ENCODE assay signal across 8 cellular contexts in the genomic region with DNA sequence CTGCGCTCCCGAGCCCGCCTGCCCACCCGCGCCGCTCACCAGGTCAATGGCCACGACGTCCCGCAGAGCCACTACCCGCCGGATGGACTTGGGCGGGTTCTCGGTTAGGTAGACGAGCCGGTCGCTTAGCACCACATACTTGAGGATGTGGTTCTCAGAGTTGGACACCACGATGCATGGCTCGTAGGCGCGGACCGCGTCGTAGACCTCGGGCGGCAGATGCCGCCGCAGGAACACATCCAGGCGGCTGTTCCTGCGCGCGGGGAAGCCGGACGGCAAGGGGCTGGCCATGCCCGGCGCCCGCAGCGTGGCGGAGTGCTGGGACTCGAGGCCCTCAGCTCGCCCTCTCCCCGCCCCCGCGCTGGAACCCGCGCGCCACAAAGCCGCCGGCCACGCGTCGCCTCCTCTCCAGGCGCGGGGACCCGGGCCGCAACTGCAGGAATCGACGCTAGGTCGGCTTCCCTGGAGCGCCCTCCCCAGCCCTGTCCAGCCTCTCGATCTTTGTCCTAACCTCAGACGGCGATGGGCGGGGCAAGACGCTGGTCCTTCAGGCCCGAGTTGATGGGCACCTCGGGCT. TPM values are rescaled to one million over a fixed set of nuclear protein-coding genes. Genes with fewer than 3 reads are reported as not detected.
DNase-seq lines count a peak whose midpoint lies in the region; TF ChIP-seq lines count a peak whose summit lies in the region.

A gene with protein sequence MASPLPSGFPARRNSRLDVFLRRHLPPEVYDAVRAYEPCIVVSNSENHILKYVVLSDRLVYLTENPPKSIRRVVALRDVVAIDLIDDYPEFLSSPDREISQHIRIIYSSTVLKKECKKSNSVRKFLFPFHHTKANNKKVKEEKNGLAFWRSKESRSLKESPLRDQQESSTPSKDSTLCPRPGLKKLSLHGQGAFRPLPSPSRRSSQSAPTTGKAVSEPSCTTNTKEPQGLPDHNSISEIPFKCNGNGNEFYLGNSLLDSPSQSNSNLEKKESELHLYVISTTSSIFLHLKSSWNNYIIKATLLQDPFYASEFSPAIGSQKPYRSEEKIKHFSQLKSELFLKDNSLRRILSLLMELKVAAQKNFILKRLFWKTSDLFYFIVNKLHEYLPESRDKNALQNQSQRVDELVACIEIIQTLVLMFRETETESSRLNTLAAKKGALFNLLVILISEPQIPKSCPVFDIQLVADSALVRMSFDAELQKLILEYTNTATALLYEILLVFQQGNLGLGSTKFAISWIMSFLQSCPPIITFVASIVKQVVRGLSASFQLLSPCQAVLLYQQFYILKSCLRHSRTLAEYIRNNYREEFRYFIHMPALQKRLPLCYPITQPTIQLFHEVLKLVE (minus strand): TSS at position 484 of the 577 bp plus-strand sequence. CDS start 193 bp downstream, at position 291.

- H3K9me3 Mint-ChIP-seq in activated naive CD4-positive, alpha-beta T cell treated with anti-CD3 and anti-CD28 coated beads, Interleukin-2, amount 50 U/mL, for 24 hours: no peaks in the 10 kb centered on the region

- H3K36me3 ChIP-seq in suprapubic skin: no peaks in the 10 kb centered on the region

- DNase-seq in stimulated activated CD4-positive, alpha-beta T cell treated with anti-CD3 and anti-CD28 coated beads, Interleukin-12 subunit alpha, Interleukin-12 subunit beta, amount 100 ng/mL, for 4 hours: peak; percentile 16
- DNase-seq in stimulated activated CD4-positive, alpha-beta T cell treated with anti-CD3 and anti-CD28 coated beads, Interleukin-4, amount 100 ng/mL, for 24 hours: no peak
- DNase-seq in iPS-NIHi7 (ENCODE audit: extremely low spot score) (peak; percentile 81), suprapubic skin (ENCODE audit: low spot score in 2 of 2) (no peak), HPDE6-E6E7 (ENCODE audit: extremely low spot score) (no peak), cortex of kidney (lab: John Stamatoyannopoulos, UW) (no peak), NCI-H2107 treated with DMSO at 0.1 percent for 48 hours (lab: John Stamatoyannopoulos, UW; ENCODE audit: unreplicated experiment) (no peak)

- H3K27me3 Mint-ChIP-seq in activated naive CD4-positive, alpha-beta T cell treated with anti-CD3 and anti-CD28 coated beads, Interleukin-2, amount 50 U/mL, for 24 hours: no peaks in the 10 kb centered on the region

- no peak within 1 kb of the TSS for H3K27ac Mint-ChIP-seq in activated naive CD4-positive, alpha-beta T cell treated with anti-CD3 and anti-CD28 coated beads, Interleukin-2, amount 50 U/mL, for 24 hours

- H3K4me1 ChIP-seq in suprapubic skin: peaks cover 12% of the 10 kb centered on the region

- peak within 1 kb of the TSS; percentile 84 for H3K4me3 Mint-ChIP-seq in activated naive CD4-positive, alpha-beta T cell treated with anti-CD3 and anti-CD28 coated beads, Interleukin-2, amount 50 U/mL, for 24 hours

- no peaks in the 10 kb centered on the region for H3K9me3 ChIP-seq in suprapubic skin

- H3K4me3 ChIP-seq in suprapubic skin: peak within 1 kb of the TSS; percentile 55

- TF ChIP-seq CTCF in suprapubic skin (IDR thresholded peaks at IDR 0.05): no peak

- peaks cover 22% of the 10 kb centered on the region for H3K4me1 Mint-ChIP-seq in activated naive CD4-positive, alpha-beta T cell treated with anti-CD3 and anti-CD28 coated beads, Interleukin-2, amount 50 U/mL, for 24 hours

- TF ChIP-seq EP300 in suprapubic skin (IDR thresholded peaks at IDR 0.05): no peak

- H3K27ac ChIP-seq in suprapubic skin: no peak within 1 kb of the TSS

- H3K36me3 Mint-ChIP-seq in activated naive CD4-positive, alpha-beta T cell treated with anti-CD3 and anti-CD28 coated beads, Interleukin-2, amount 50 U/mL, for 24 hours: no peaks in the 10 kb centered on the region

- peaks cover 10% of the 10 kb centered on the region for H3K27me3 ChIP-seq in suprapubic skin

- under 1% methylated on average over 40 of the region's 66 CpGs for WGBS in suprapubic skin

- no peak for TF ChIP-seq POLR2A in suprapubic skin (IDR thresholded peaks at IDR 0.05)

RNA-seq across cellular contexts. Expression of the gene that starts here (rescaled TPM):
- 1 to 10 TPM; 1.2 to 2.4 (median 1.9) TPM for total RNA-seq in suprapubic skin

Comparison
In these comparisons a context has a peak if more than half of its experiments do, and no peak if none do; other contexts are left out.
1. DNase-seq: peak in stimulated activated CD4-positive, alpha-beta T cell treated with anti-CD3 and anti-CD28 coated beads, Interleukin-12 subunit alpha, Interleukin-12 subunit beta, amount 100 ng/mL, for 4 hours (single experiment) and iPS-NIHi7 (single experiment); none in stimulated activated CD4-positive, alpha-beta T cell treated with anti-CD3 and anti-CD28 coated beads, Interleukin-4, amount 100 ng/mL, for 24 hours (single experiment), suprapubic skin (0 of 2), HPDE6-E6E7 (single experiment), cortex of kidney (single experiment) and NCI-H2107 treated with DMSO at 0.1 percent for 48 hours (single experiment).